In the genomic region with DNA sequence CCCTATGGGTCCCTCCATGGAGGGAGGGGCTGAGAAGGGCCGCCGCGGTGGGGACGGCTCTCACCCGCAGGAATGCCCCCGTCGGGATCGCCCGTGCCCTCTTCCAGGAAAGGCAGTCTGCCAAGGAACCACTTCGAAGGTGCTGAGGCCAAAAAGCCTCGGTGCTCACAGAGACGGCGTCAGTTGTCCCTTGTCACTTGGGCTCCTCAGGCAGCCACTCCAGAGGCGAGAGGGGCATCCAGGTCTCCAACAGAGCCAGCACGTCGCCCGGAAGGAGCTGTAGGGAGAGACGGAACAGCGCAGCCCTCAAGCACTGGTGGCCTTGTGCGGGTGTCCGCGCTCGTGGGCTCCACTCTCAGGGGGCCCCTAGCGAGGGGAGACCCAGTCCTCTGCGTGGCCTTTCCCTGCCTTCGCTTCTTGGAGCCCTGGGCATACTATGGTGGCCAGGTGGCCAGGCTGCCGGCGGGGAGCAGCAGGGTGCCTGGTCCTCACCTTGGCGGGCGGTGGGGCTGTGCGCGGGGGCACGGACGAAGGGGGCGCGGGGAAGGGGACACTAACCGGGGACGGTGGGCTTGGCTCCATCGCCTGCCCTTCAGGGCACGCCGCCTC, we compare ENCODE assay signal across 8 cellular contexts. TPM values are rescaled to one million over a fixed set of nuclear protein-coding genes. Genes with fewer than 3 reads are reported as not detected.
DNase-seq lines count a peak whose midpoint lies in the region; ATAC-seq, FAIRE-seq and TF ChIP-seq lines count a peak whose summit lies in the region.

No MANE protein-coding gene starts in this region.

- TF ChIP-seq CTCF in bronchial epithelial cell (IDR thresholded peaks at IDR 0.05; ENCODE audit: insufficient read depth, low read length, severe bottlenecking) = no peak

- H3K4me3 ChIP-seq in bronchial epithelial cell (ENCODE audit: low read depth, low read length) = peak overlapping the region; percentile 30
- H3K4me3 ChIP-seq in mononuclear cell (ENCODE audit: low read length) = peak overlapping the region; percentile 53

- ATAC-seq in GM19035 (IDR thresholded peaks at IDR 0.05; ENCODE audit: unreplicated experiment) = peak; percentile 10

- H3K27me3 ChIP-seq in bronchial epithelial cell (ENCODE audit: control insufficient read depth, insufficient read depth, low read length) (peaks cover 10% of the 10 kb centered on the region), mononuclear cell (ENCODE audit: insufficient read depth, low read length) (peaks cover 2% of the 10 kb centered on the region)

- in situ Hi-C loops in ACHN (cut with HindIII; ENCODE audit: low pct_ligation_motif_present, low pct_unique_long_range_greater_than_20kb, low sequenced_read_pairs) = no loop called here

- H3K36me3 ChIP-seq in bronchial epithelial cell (ENCODE audit: control insufficient read depth, insufficient read depth, low read length) = no peaks in the 10 kb centered on the region

- no peak for FAIRE-seq in bronchial epithelial cell (lab: Jason Lieb, UNC)

- no peaks in the 10 kb centered on the region for H3K9me3 ChIP-seq in mononuclear cell (ENCODE audit: low read depth, low read length)

- DNase-seq in ACHN (peak; percentile 2), NCI-H2171 treated with DMSO at 0.1 percent for 48 hours (lab: John Stamatoyannopoulos, UW) (peak; percentile 13), bronchial epithelial cell (ENCODE audit: low read depth) (no peak), AG08395 (ENCODE audit: low spot score) (no peak), COLO829 (ENCODE audit: low spot score) (no peak), OCI-M2 (lab: John Stamatoyannopoulos, UW; ENCODE audit: unreplicated experiment) (no peak)

- H3K4me1 ChIP-seq in mononuclear cell (ENCODE audit: insufficient read depth, low read length) = peaks cover 14% of the 10 kb centered on the region

RNA-seq across cellular contexts. Expression of gene MESP1, which starts 1.0 kb away (rescaled TPM):
- total RNA-seq in bronchial epithelial cell = 0.26 and 1.4 TPM in 2 replicates
- total RNA-seq in mononuclear cell = not detected

RNA-seq across cellular contexts. Expression of gene MESP2, which starts 26.1 kb away (rescaled TPM):
- total RNA-seq in bronchial epithelial cell = 0.13 and 0.26 TPM in 2 replicates
- not detected for total RNA-seq in mononuclear cell

RNA-seq across cellular contexts. Expression of gene WDR93, which starts 59.4 kb away (rescaled TPM):
- not detected in 2 replicates for total RNA-seq in bronchial epithelial cell
- total RNA-seq in mononuclear cell = not detected

RNA-seq across cellular contexts. Expression of gene PEX11A, which starts 59.5 kb away (rescaled TPM):
- total RNA-seq in bronchial epithelial cell (5.8 and 10.0 TPM in 2 replicates), mononuclear cell (0.42 TPM)

Comparison
In these comparisons a context has a peak if more than half of its experiments do, and no peak if none do; other contexts are left out.
1. DNase-seq: peak in ACHN (single experiment) and NCI-H2171 treated with DMSO at 0.1 percent for 48 hours (single experiment); none in bronchial epithelial cell (single experiment), AG08395 (single experiment), COLO829 (single experiment) and OCI-M2 (single experiment).